12 cellular contexts compared by ENCODE assay signal in genomic region chr4:26803462-26803861, GRCh38. TPM values are rescaled to one million over a fixed set of nuclear protein-coding genes. Genes with fewer than 3 reads are reported as not detected.
DNase-seq lines count a peak whose midpoint lies in the region; ATAC-seq lines count a peak whose summit lies in the region.
"Had no signal": no experiment of that assay in that cellular context is flagged by ENCODE, and none has a peak within 500 bp of the region (broad histone marks: within the 10 kb centered on the region; RNA-seq: fewer than 3 reads in every experiment).

No MANE protein-coding gene starts in this region.

- H3K9me3 Mint-ChIP-seq in activated T-helper 17 cell treated with anti-CD3 and anti-CD28 coated beads, Interleukin-2, amount 50 U/mL, for 72 hours: no peaks in the 10 kb centered on the region
- H3K9me3 Mint-ChIP-seq: T-helper 2 cell treated with Interferon-gamma antibody and Interleukin-4, amounts not matched to agents 5 μg/mL and 100 μg/mL, for 36 hours had no signal

- DNase-seq in Ammon's horn (ENCODE audit: low spot score): peak; percentile 65
- peak; percentile 85 for DNase-seq in NCI-H1092 treated with DMSO at 0.1 percent for 48 hours (lab: John Stamatoyannopoulos, UW)
- no peak for DNase-seq in activated CD4-positive, alpha-beta T cell treated with anti-CD3 and anti-CD28 coated beads, Interleukin-2, amount 50 U/mL, for 1 hour
- DNase-seq in NCI-H748 treated with DMSO at 0.1 percent for 48 hours (lab: John Stamatoyannopoulos, UW): no peak
- no peak for DNase-seq in COLO829 (ENCODE audit: low spot score)
- no peak for DNase-seq in SK-N-DZ (ENCODE audit: low spot score)
- DNase-seq: activated CD8-positive, alpha-beta memory T cell treated with anti-CD3 and anti-CD28 coated beads, Interleukin-2, amount 50 U/mL, for 48 hours; stimulated activated naive CD8-positive, alpha-beta T cell treated with anti-CD3 and anti-CD28 coated beads, Interleukin-15, Interleukin-2, amounts not matched to agents 100 U/mL and 50 U/mL, for 24 hours had no signal

- no peaks in the 10 kb centered on the region for H3K4me1 Mint-ChIP-seq in activated T-helper 17 cell treated with anti-CD3 and anti-CD28 coated beads, Interleukin-2, amount 50 U/mL, for 72 hours

- no peaks in the 10 kb centered on the region for H3K36me3 ChIP-seq in mesodermal cell (ENCODE audit: control insufficient read depth, insufficient read depth, low read length)

- no peaks in the 10 kb centered on the region for H3K36me3 Mint-ChIP-seq in activated T-helper 17 cell treated with anti-CD3 and anti-CD28 coated beads, Interleukin-2, amount 50 U/mL, for 72 hours (ENCODE audit: low read depth)

- ATAC-seq in activated T-helper 17 cell treated with anti-CD3 and anti-CD28 coated beads, Interleukin-2, amount 50 U/mL, for 72 hours (replicated peaks): no peak
- ATAC-seq: stimulated activated naive CD8-positive, alpha-beta T cell treated with anti-CD3 and anti-CD28 coated beads, Interleukin-15, Interleukin-2, amounts not matched to agents 100 U/mL and 50 U/mL, for 24 hours had no signal

- no peaks in the 10 kb centered on the region for H3K27me3 Mint-ChIP-seq in activated T-helper 17 cell treated with anti-CD3 and anti-CD28 coated beads, Interleukin-2, amount 50 U/mL, for 72 hours
- H3K27me3 Mint-ChIP-seq: memory B cell had no signal

- peak overlapping the region; percentile 49 for H3K27ac ChIP-seq in mesodermal cell (ENCODE audit: low read depth, low read length, severe bottlenecking)

- no peaks in the 10 kb centered on the region for H3K9me3 ChIP-seq in mesodermal cell (ENCODE audit: control insufficient read depth, low read length)

- H3K4me3 ChIP-seq in mesodermal cell (ENCODE audit: extremely low read depth, insufficient read depth, low read length, poor library complexity, severe bottlenecking): no peak overlapping the region

- H3K27ac Mint-ChIP-seq in activated T-helper 17 cell treated with anti-CD3 and anti-CD28 coated beads, Interleukin-2, amount 50 U/mL, for 72 hours: peak overlapping the region; percentile 53
- H3K27ac Mint-ChIP-seq: memory B cell; T-helper 2 cell treated with Interferon-gamma antibody and Interleukin-4, amounts not matched to agents 5 μg/mL and 100 μg/mL, for 36 hours had no signal

- no peak overlapping the region for H3K4me3 Mint-ChIP-seq in activated T-helper 17 cell treated with anti-CD3 and anti-CD28 coated beads, Interleukin-2, amount 50 U/mL, for 72 hours
- H3K4me3 Mint-ChIP-seq: memory B cell; T-helper 2 cell treated with Interferon-gamma antibody and Interleukin-4, amounts not matched to agents 5 μg/mL and 100 μg/mL, for 36 hours had no signal

- H3K4me1 ChIP-seq in mesodermal cell (ENCODE audit: control insufficient read depth, insufficient read depth, low read length, poor library complexity, severe bottlenecking): peaks cover 10% of the 10 kb centered on the region

- 13 to 35% methylated on average over 5 to 6 of the region's 6 CpGs for WGBS in mesodermal cell (ENCODE audit: insufficient coverage in 2 of 2), 2 experiments

RNA-seq across cellular contexts. Expression of gene STIM2, which starts 57.2 kb away (rescaled TPM):
- total RNA-seq in activated T-helper 17 cell treated with anti-CD3 and anti-CD28 coated beads, Interleukin-2, amount 50 U/mL, for 72 hours: 10 to 100 TPM; 38.4 to 39.6 TPM
- 31.3 TPM for polyA plus RNA-seq in mesodermal cell (2013, experiment 1 of 2)
- 33.7 TPM for polyA plus RNA-seq in mesodermal cell (2013, experiment 2 of 2)
- polyA plus RNA-seq in SK-N-DZ (2014; cell fraction: cytosol; rRNA removed): 9.9 and 10.7 TPM in 2 replicates
- 23.8 and 27.4 TPM in 2 replicates for polyA plus RNA-seq in SK-N-DZ (2014; cell fraction: nucleus; rRNA removed)

Comparison
In these comparisons a context has a peak if more than half of its experiments do, and no peak if none do; other contexts are left out.
1. DNase-seq: peak in Ammon's horn (single experiment) and NCI-H1092 treated with DMSO at 0.1 percent for 48 hours (single experiment); none in activated CD4-positive, alpha-beta T cell treated with anti-CD3 and anti-CD28 coated beads, Interleukin-2, amount 50 U/mL, for 1 hour (single experiment), NCI-H748 treated with DMSO at 0.1 percent for 48 hours (single experiment), COLO829 (single experiment) and SK-N-DZ (single experiment).